In the genomic region with DNA sequence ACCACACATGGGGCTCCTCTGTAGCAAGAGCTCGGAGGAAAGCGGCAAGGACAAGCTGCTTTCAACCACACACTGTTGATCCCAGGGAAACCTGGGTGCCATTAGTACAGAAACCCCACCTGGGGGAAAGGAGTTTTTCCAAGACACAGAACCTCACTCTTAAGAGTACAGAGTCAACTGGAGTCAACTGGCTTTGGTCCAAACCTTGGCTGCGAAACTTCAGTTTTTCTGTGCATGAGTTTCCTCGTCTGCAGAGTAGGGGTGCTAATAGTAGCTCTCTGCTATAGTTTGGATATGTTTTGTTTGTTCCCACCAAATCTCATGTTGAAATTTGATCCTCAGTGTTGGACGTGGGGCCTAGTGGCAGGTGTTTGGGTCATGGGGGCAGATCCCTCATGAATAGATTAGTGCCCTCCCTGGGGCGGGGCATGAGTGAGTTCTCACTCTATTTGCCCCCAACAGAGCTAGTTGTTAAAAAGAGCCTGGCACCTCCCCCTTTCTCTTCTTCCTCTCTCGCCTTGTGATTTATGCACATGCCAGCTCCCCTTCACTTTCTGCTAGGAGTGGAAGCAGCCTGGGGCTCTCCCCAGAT, we compare ENCODE assay signal across 20 cellular contexts.
DNase-seq lines count a peak whose midpoint lies in the region; ATAC-seq and TF ChIP-seq lines count a peak whose summit lies in the region.
"Had no signal": no experiment of that assay in that cellular context is flagged by ENCODE, and none has a peak within 500 bp of the region (broad histone marks: within the 10 kb centered on the region; RNA-seq: fewer than 3 reads in every experiment).

No MANE protein-coding gene starts in this region.

- peaks cover 0 to 5% of the 10 kb centered on the region in 2 donors for H3K9me3 Mint-ChIP-seq in stimulated activated naive CD8-positive, alpha-beta T cell treated with anti-CD3 and anti-CD28 coated beads, Interleukin-15, amount 100 ng/mL, for 72 hours
- peaks cover 2% of the 10 kb centered on the region for H3K9me3 Mint-ChIP-seq in glutamatergic neuron (ENCODE audit: unreplicated experiment)
- H3K9me3 Mint-ChIP-seq: CD4-positive, alpha-beta memory T cell had no signal

- ATAC-seq in stimulated activated naive CD8-positive, alpha-beta T cell treated with anti-CD3 and anti-CD28 coated beads, Interleukin-15, amount 100 ng/mL, for 72 hours: no peak
- no peak for ATAC-seq in stimulated activated naive CD8-positive, alpha-beta T cell treated with anti-CD3 and anti-CD28 coated beads, Interleukin-15, Interleukin-2, amounts not matched to agents 100 U/mL and 50 U/mL, for 24 hours
- ATAC-seq in GM19452 (IDR thresholded peaks at IDR 0.05; ENCODE audit: unreplicated experiment) (no peak), GM19328 (IDR thresholded peaks at IDR 0.05; ENCODE audit: unreplicated experiment) (no peak), GM19467 (IDR thresholded peaks at IDR 0.05; ENCODE audit: unreplicated experiment) (no peak)
- ATAC-seq: HepG2 had no signal

- peaks cover 35% of the 10 kb centered on the region for H3K36me3 Mint-ChIP-seq in glutamatergic neuron (ENCODE audit: unreplicated experiment)
- H3K36me3 Mint-ChIP-seq: CD4-positive, alpha-beta memory T cell had no signal

- peak overlapping the region; percentile 42 to 67 for H3K27ac Mint-ChIP-seq in stimulated activated naive CD8-positive, alpha-beta T cell treated with anti-CD3 and anti-CD28 coated beads, Interleukin-15, amount 100 ng/mL, for 72 hours
- H3K27ac Mint-ChIP-seq in glutamatergic neuron (ENCODE audit: unreplicated experiment): no peak overlapping the region

- no peaks in the 10 kb centered on the region for H3K4me1 Mint-ChIP-seq in stimulated activated naive CD8-positive, alpha-beta T cell treated with anti-CD3 and anti-CD28 coated beads, Interleukin-15, amount 100 ng/mL, for 72 hours
- peaks cover 4% of the 10 kb centered on the region for H3K4me1 Mint-ChIP-seq in glutamatergic neuron (ENCODE audit: low read depth, unreplicated experiment)
- H3K4me1 Mint-ChIP-seq: CD4-positive, alpha-beta memory T cell had no signal

- DNase-seq in DMS 273 (lab: John Stamatoyannopoulos, UW; ENCODE audit: unreplicated experiment) (peak; percentile 29), DMS 273 treated with DMSO at 0.1 percent for 48 hours (lab: John Stamatoyannopoulos, UW) (no peak), glutamatergic neuron (no peak)
- no peak for DNase-seq in stimulated activated naive CD8-positive, alpha-beta T cell treated with anti-CD3 and anti-CD28 coated beads, Interleukin-15, amount 100 ng/mL, for 72 hours
- DNase-seq in stimulated activated naive CD8-positive, alpha-beta T cell treated with anti-CD3 and anti-CD28 coated beads, Interleukin-15, Interleukin-2, amounts not matched to agents 100 U/mL and 50 U/mL, for 24 hours: no peak
- DNase-seq: ACHN; CD4-positive, alpha-beta memory T cell; DMS53; GDM1; KBM-7; NCI-H1105; NCI-H1694; NCI-H2081; NCI-H2227 treated with DMSO at 0.1 percent for 48 hours; NCI-H524; OCI-M1 had no signal

- peaks cover 8% of the 10 kb centered on the region for H3K27me3 Mint-ChIP-seq in stimulated activated naive CD8-positive, alpha-beta T cell treated with anti-CD3 and anti-CD28 coated beads, Interleukin-15, amount 100 ng/mL, for 72 hours
- no peaks in the 10 kb centered on the region for H3K27me3 Mint-ChIP-seq in glutamatergic neuron (ENCODE audit: unreplicated experiment)

- H3K4me3 Mint-ChIP-seq in stimulated activated naive CD8-positive, alpha-beta T cell treated with anti-CD3 and anti-CD28 coated beads, Interleukin-15, amount 100 ng/mL, for 72 hours: no peak overlapping the region
- peak overlapping the region; percentile 61 for H3K4me3 Mint-ChIP-seq in glutamatergic neuron (ENCODE audit: unreplicated experiment)
- H3K4me3 Mint-ChIP-seq: CD4-positive, alpha-beta memory T cell had no signal

- no peak for TF ChIP-seq CTCF in glutamatergic neuron (IDR thresholded peaks at IDR 0.05; ENCODE audit: partially characterized antibody, unreplicated experiment)
